Comparison of ENCODE assay signal across 18 cellular contexts in the genomic region with DNA sequence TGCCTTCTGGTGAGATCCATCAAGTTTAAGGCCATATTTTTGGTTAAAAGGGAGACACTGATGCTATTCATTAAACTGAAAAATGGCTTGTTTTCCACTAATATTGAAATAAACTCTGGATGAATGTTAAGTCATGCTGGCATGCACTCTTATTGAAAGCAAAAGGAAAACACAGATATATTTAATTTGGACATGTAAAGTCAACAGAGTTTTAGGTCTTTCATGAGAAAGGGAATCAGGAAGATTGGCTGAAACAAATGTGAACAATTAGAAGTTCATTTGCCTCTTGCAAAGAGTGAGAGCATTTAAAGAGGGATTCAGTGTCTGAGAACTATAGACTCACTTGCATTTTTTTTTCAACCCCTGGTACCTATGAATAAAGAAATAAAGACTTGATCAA.
"Had no signal": no experiment of that assay in that cellular context is flagged by ENCODE, and none has a peak within 500 bp of the region (broad histone marks: within the 10 kb centered on the region; RNA-seq: fewer than 3 reads in every experiment).

No MANE protein-coding gene starts in this region.

- H3K4me3 Mint-ChIP-seq: activated CD4-positive, alpha-beta memory T cell treated with anti-CD3 and anti-CD28 coated beads, Interleukin-2, amount 10 ng/mL, durations not matched to agents 7 days and 5 days; activated CD4-positive, alpha-beta T cell treated with anti-CD3 and anti-CD28 coated beads for 36 hours; activated naive CD8-positive, alpha-beta T cell; effector memory CD8-positive, alpha-beta T cell; natural killer cell had no signal

- H3K27ac Mint-ChIP-seq: activated CD4-positive, alpha-beta memory T cell treated with anti-CD3 and anti-CD28 coated beads, Interleukin-2, amount 10 ng/mL, durations not matched to agents 7 days and 5 days; activated CD4-positive, alpha-beta T cell treated with anti-CD3 and anti-CD28 coated beads for 36 hours; activated naive CD8-positive, alpha-beta T cell; effector memory CD8-positive, alpha-beta T cell; natural killer cell; progenitor cell of endocrine pancreas had no signal

- H3K4me1 Mint-ChIP-seq: activated CD4-positive, alpha-beta memory T cell treated with anti-CD3 and anti-CD28 coated beads, Interleukin-2, amount 10 ng/mL, durations not matched to agents 7 days and 5 days; activated CD4-positive, alpha-beta T cell treated with anti-CD3 and anti-CD28 coated beads for 36 hours; natural killer cell had no signal

- H3K36me3 ChIP-seq: cardiac muscle cell had no signal

- DNase-seq: activated CD4-positive, alpha-beta memory T cell treated with anti-CD3 and anti-CD28 coated beads, Interleukin-2, amount 10 ng/mL, durations not matched to agents 7 days and 5 days; activated CD4-positive, alpha-beta T cell treated with anti-CD3 and anti-CD28 coated beads for 36 hours; activated gamma-delta T cell; activated T-cell treated with anti-CD3 and anti-CD28 coated beads, Interleukin-2, amount 50 U/mL, for 48 hours; anterior cingulate cortex; cortex of kidney; effector memory CD8-positive, alpha-beta T cell; mammary epithelial cell; natural killer cell; nucleus accumbens; stimulated activated CD4-positive, alpha-beta T cell treated with anti-CD3 and anti-CD28 coated beads, Interleukin-2, amount 100 ng/mL, for 48 hours; stimulated activated CD8-positive, alpha-beta memory T cell treated with anti-CD3 and anti-CD28 coated beads, Interleukin-4, amount 100 ng/mL, for 48 hours; stimulated activated naive CD8-positive, alpha-beta T cell treated with anti-CD3 and anti-CD28 coated beads, Interleukin-15, Interleukin-2, amounts not matched to agents 100 U/mL and 50 U/mL, for 24 hours; T-helper 9 cell had no signal

- H3K36me3 Mint-ChIP-seq: activated naive CD8-positive, alpha-beta T cell; natural killer cell had no signal

- H3K27ac ChIP-seq: cardiac muscle cell, epithelial cell of prostate had no signal

- H3K27me3 ChIP-seq: cardiac muscle cell had no signal

- H3K27me3 Mint-ChIP-seq: activated CD4-positive, alpha-beta memory T cell treated with anti-CD3 and anti-CD28 coated beads, Interleukin-2, amount 10 ng/mL, durations not matched to agents 7 days and 5 days; effector memory CD8-positive, alpha-beta T cell had no signal

- ATAC-seq: activated CD4-positive, alpha-beta T cell treated with anti-CD3 and anti-CD28 coated beads for 36 hours; effector memory CD8-positive, alpha-beta T cell; natural killer cell; stimulated activated naive CD8-positive, alpha-beta T cell treated with anti-CD3 and anti-CD28 coated beads, Interleukin-15, Interleukin-2, amounts not matched to agents 100 U/mL and 50 U/mL, for 24 hours had no signal

- H3K9me3 Mint-ChIP-seq: activated CD4-positive, alpha-beta memory T cell treated with anti-CD3 and anti-CD28 coated beads, Interleukin-2, amount 10 ng/mL, durations not matched to agents 7 days and 5 days; effector memory CD8-positive, alpha-beta T cell; natural killer cell had no signal

- H3K4me3 ChIP-seq: cardiac muscle cell had no signal
